ENCODE assay signal across 7 cellular contexts in the genomic region with DNA sequence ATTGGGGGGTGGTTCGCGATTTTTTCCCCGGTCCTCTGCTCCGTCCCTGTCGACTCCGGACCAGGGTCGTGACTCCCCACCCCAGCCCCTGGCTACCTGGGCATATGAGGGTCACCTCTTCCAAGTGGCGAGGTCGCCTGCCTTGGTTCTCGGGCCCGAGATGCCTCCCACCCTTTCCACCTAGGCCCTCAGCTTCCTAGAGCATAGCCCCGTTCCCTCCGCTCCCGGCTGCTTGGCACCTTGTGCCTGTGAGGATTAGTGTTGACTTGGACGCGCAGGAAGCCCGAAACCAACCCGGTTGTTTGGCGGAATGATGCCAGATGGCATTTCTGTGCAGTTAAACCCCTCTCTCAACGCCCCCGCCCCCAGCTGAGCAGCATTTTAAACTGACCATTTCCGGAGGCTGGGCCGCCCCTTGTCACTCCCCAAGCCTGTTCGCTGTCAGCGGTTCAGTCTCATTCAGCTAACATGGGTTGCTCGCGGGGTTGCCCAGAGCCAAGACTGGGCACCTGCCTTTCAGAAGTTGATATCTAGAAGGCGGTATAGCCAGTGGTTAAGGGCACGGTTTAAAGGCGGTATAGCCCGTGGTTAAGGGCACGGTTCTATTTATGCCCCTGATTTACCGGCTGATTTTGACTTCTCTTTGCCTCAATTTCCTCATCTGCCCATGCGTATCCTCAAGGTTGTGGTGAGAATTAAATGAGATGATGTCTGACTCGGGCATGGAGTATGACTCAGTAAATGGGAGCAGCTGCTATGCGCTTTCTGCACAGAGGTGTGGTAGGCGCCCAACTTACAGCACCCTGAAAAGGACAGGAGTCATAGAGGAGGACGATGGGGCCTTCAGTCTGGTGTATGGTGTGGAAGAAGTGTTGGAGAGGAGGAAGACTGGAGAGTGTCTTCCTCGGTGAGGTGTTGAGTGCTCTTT. TPM values are rescaled to one million over a fixed set of nuclear protein-coding genes. Genes with fewer than 3 reads are reported as not detected.
A peak's percentile ranks its signal among the peaks of the same experiment; 100 is the strongest.
DNase-seq lines count a peak whose midpoint lies in the region; ATAC-seq and TF ChIP-seq lines count a peak whose summit lies in the region.

No MANE protein-coding gene starts in this region.

- no peaks in the 10 kb centered on the region for H3K9me3 ChIP-seq in ES-I3 (ENCODE audit: control insufficient read depth, insufficient read depth, low read length)

- CTCF ChIA-PET in activated CD4-positive, alpha-beta memory T cell treated with anti-CD3 and anti-CD28 coated beads for 36 hours (lab: Charles Lee): interaction anchor here (0.6 to 3.2 kb wide), 4 partner anchors 16 to 452 kb away, joined by 3 to 26 read pairs (median 6); no protein-coding TSS in a partner anchor

- H3K4me1 Mint-ChIP-seq in activated CD4-positive, alpha-beta memory T cell treated with anti-CD3 and anti-CD28 coated beads for 36 hours (ENCODE audit: low read depth): peaks cover 22% of the 10 kb centered on the region
- peaks cover 49% of the 10 kb centered on the region for H3K4me1 Mint-ChIP-seq in neural crest cell

- in situ Hi-C loops in KBM-7 (cut with MboI; ENCODE audit: low pct_unique_long_range_greater_than_20kb, low sequenced_read_pairs): no loop called here

- peak overlapping the region; percentile 100 for H3K9ac ChIP-seq in ES-I3 (ENCODE audit: low read depth, low read length)

- peaks cover 4% of the 10 kb centered on the region; the same call in 1 of the 2 replicates for H3K4me1 ChIP-seq in ES-I3 (ENCODE audit: insufficient read depth, low read length)

- POLR2A ChIA-PET in activated CD4-positive, alpha-beta memory T cell treated with anti-CD3 and anti-CD28 coated beads for 36 hours (lab: Charles Lee): interaction anchor here (0.6 to 1.0 kb wide), 2 partner anchors 17 to 42 kb away, joined by 3 read pairs; no protein-coding TSS in a partner anchor

- no peaks in the 10 kb centered on the region for H3K36me3 ChIP-seq in ES-I3 (ENCODE audit: insufficient read depth, low read length)

- H3K36me3 Mint-ChIP-seq in activated CD4-positive, alpha-beta memory T cell treated with anti-CD3 and anti-CD28 coated beads for 36 hours: peaks cover 33% of the 10 kb centered on the region
- peaks cover 10% of the 10 kb centered on the region for H3K36me3 Mint-ChIP-seq in neural crest cell (ENCODE audit: low read depth)

- peak; percentile 15 for ATAC-seq in GM21526 (IDR thresholded peaks at IDR 0.05; ENCODE audit: low FRiP score, unreplicated experiment)

- DNase-seq in KBM-7: peak; percentile 30
- peak; percentile 67 for DNase-seq in activated CD4-positive, alpha-beta memory T cell treated with anti-CD3 and anti-CD28 coated beads for 36 hours
- DNase-seq in fibroblast of the conjunctiva (ENCODE audit: low read depth): peak; percentile 20
- DNase-seq in neural crest cell (ENCODE audit: low read depth, low spot score): peak; percentile 22
- DNase-seq in GOT3 (lab: John Stamatoyannopoulos, UW): no peak

- intact Hi-C loops in activated CD4-positive, alpha-beta memory T cell treated with anti-CD3 and anti-CD28 coated beads for 36 hours (cut with micrococcal nuclease): no loop called here

- H3K27ac Mint-ChIP-seq in activated CD4-positive, alpha-beta memory T cell treated with anti-CD3 and anti-CD28 coated beads for 36 hours: peak overlapping the region; percentile 86
- H3K27ac Mint-ChIP-seq in neural crest cell (ENCODE audit: unreplicated experiment): peak overlapping the region; percentile 98

- H3K9me3 Mint-ChIP-seq in activated CD4-positive, alpha-beta memory T cell treated with anti-CD3 and anti-CD28 coated beads for 36 hours: no peaks in the 10 kb centered on the region
- H3K9me3 Mint-ChIP-seq in neural crest cell: no peaks in the 10 kb centered on the region

- no peak for TF ChIP-seq CTCF in neural crest cell (conservative IDR thresholded peaks at IDR 0.05)

- peak overlapping the region; percentile 98 for H3K4me3 Mint-ChIP-seq in activated CD4-positive, alpha-beta memory T cell treated with anti-CD3 and anti-CD28 coated beads for 36 hours
- peak overlapping the region; percentile 100 for H3K4me3 Mint-ChIP-seq in neural crest cell

- no peaks in the 10 kb centered on the region for H3K27me3 Mint-ChIP-seq in activated CD4-positive, alpha-beta memory T cell treated with anti-CD3 and anti-CD28 coated beads for 36 hours
- no peaks in the 10 kb centered on the region for H3K27me3 Mint-ChIP-seq in neural crest cell (ENCODE audit: low read depth)

RNA-seq across cellular contexts. Expression of gene INCENP, which starts 0.6 kb away (rescaled TPM):
- 100 to 1,000 TPM; 128 to 133 TPM for total RNA-seq in activated CD4-positive, alpha-beta memory T cell treated with anti-CD3 and anti-CD28 coated beads for 36 hours
- total RNA-seq in neural crest cell: 162 and 166 TPM in 2 replicates
